In the genomic region with DNA sequence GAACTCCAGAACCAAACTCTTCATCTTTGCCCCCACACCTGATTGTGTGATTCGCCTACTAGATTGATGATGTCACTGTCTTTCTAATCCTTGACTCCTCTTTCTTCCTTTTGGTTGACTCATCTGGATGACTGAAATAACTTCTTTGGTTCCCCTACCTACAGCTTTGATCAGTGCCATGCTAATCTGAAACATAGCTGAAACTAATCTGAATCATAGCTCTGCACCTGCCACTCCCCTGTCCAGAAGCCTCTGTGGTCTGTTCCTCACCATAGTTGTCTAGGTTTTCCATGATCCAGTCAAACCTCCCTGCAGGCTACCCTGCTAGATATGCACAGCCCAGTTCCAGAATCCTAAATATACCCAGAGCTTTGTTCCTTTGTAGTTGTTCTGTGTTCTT, we compare ENCODE assay signal across 15 cellular contexts. TPM values are rescaled to one million over a fixed set of nuclear protein-coding genes. Genes with fewer than 3 reads are reported as not detected.
A peak's percentile ranks its signal among the peaks of the same experiment; 100 is the strongest.
DNase-seq lines count a peak whose midpoint lies in the region; ATAC-seq and TF ChIP-seq lines count a peak whose summit lies in the region.
"Had no signal": no experiment of that assay in that cellular context is flagged by ENCODE, and none has a peak within 500 bp of the region (broad histone marks: within the 10 kb centered on the region; RNA-seq: fewer than 3 reads in every experiment).

No MANE protein-coding gene starts in this region.

- peaks cover 5% of the 10 kb centered on the region for H3K9me3 Mint-ChIP-seq in activated B cell treated with CpG ODN at 0.5 μM for 24 hours
- peaks cover 7% of the 10 kb centered on the region for H3K9me3 Mint-ChIP-seq in stimulated activated effector memory CD8-positive, alpha-beta T cell treated with anti-CD3 and anti-CD28 coated beads, Interleukin-12 subunit alpha, Interleukin-12 subunit beta, amount 100 ng/mL, for 72 hours

- peak; percentile 68 for DNase-seq in activated effector memory CD4-positive, alpha-beta T cell treated with anti-CD3 and anti-CD28 coated beads, Interleukin-2, amount 50 U/mL, for 16 hours
- DNase-seq in activated effector memory CD4-positive, alpha-beta T cell treated with Interleukin-2 at 50 U/mL for 16 hours = no peak
- DNase-seq in activated B cell treated with CpG ODN at 0.5 μM for 24 hours = no peak
- DNase-seq in glomerular visceral epithelial cell (ENCODE audit: extremely low spot score) = peak; percentile 70
- DNase-seq in stimulated activated effector memory CD8-positive, alpha-beta T cell treated with anti-CD3 and anti-CD28 coated beads, Interleukin-12 subunit alpha, Interleukin-12 subunit beta, amount 100 ng/mL, for 72 hours (ENCODE audit: low spot score in 2 of 2) = no peak
- no peak for DNase-seq in upper lobe of right lung
- DNase-seq in DMS 273 treated with DMSO at 0.1 percent for 48 hours (lab: John Stamatoyannopoulos, UW) = no peak
- DNase-seq: BE2C, foreskin melanocyte, left ventricle myocardium inferior, MM.1S, NCI-H510A had no signal

- H3K27me3 Mint-ChIP-seq in activated B cell treated with CpG ODN at 0.5 μM for 24 hours = peaks cover 4% of the 10 kb centered on the region

- POLR2A ChIA-PET in activated B cell treated with CpG ODN at 0.5 μM for 24 hours (lab: Charles Lee) = no interaction called here

- CTCF ChIA-PET in activated B cell treated with CpG ODN at 0.5 μM for 24 hours (lab: Charles Lee) = interaction anchor here (1.3 kb wide), 1 partner anchor 12 kb away, joined by 4 read pairs; no protein-coding TSS in a partner anchor

- no peak overlapping the region for H3K4me3 Mint-ChIP-seq in activated B cell treated with CpG ODN at 0.5 μM for 24 hours
- no peak overlapping the region for H3K4me3 Mint-ChIP-seq in stimulated activated effector memory CD8-positive, alpha-beta T cell treated with anti-CD3 and anti-CD28 coated beads, Interleukin-12 subunit alpha, Interleukin-12 subunit beta, amount 100 ng/mL, for 72 hours

- ATAC-seq in activated B cell treated with CpG ODN at 0.5 μM for 24 hours (ENCODE audit: low read depth) = peak; percentile 28
- peak; percentile 97 for ATAC-seq in stimulated activated effector memory CD8-positive, alpha-beta T cell treated with anti-CD3 and anti-CD28 coated beads, Interleukin-12 subunit alpha, Interleukin-12 subunit beta, amount 100 ng/mL, for 72 hours
- no peak for ATAC-seq in upper lobe of right lung
- no peak for ATAC-seq in HG03280 (IDR thresholded peaks at IDR 0.05; ENCODE audit: unreplicated experiment)

- H3K27ac Mint-ChIP-seq in activated B cell treated with CpG ODN at 0.5 μM for 24 hours = no peak overlapping the region
- H3K27ac Mint-ChIP-seq in stimulated activated effector memory CD8-positive, alpha-beta T cell treated with anti-CD3 and anti-CD28 coated beads, Interleukin-12 subunit alpha, Interleukin-12 subunit beta, amount 100 ng/mL, for 72 hours = no peak overlapping the region

- TF ChIP-seq CTCF in activated B cell treated with CpG ODN at 0.5 μM for 24 hours (IDR thresholded peaks at IDR 0.05) (no peak), upper lobe of right lung (IDR thresholded peaks at IDR 0.05) (no peak)

- no peak overlapping the region for H3K27ac ChIP-seq in upper lobe of right lung
- H3K27ac ChIP-seq: coronary artery, left ventricle myocardium inferior had no signal

- H3K4me1 Mint-ChIP-seq in activated B cell treated with CpG ODN at 0.5 μM for 24 hours = no peaks in the 10 kb centered on the region
- peaks cover 9% of the 10 kb centered on the region for H3K4me1 Mint-ChIP-seq in stimulated activated effector memory CD8-positive, alpha-beta T cell treated with anti-CD3 and anti-CD28 coated beads, Interleukin-12 subunit alpha, Interleukin-12 subunit beta, amount 100 ng/mL, for 72 hours

- H3K4me3 ChIP-seq in upper lobe of right lung = no peak overlapping the region
- H3K4me3 ChIP-seq: coronary artery, HAP-1, left ventricle myocardium inferior had no signal

- intact Hi-C loops in activated B cell treated with CpG ODN at 0.5 μM for 24 hours (cut with micrococcal nuclease) (no loop called here), upper lobe of right lung (cut with DNase I) (no loop called here)

- H3K36me3 Mint-ChIP-seq in activated B cell treated with CpG ODN at 0.5 μM for 24 hours (ENCODE audit: low read depth) = no peaks in the 10 kb centered on the region
- no peaks in the 10 kb centered on the region for H3K36me3 Mint-ChIP-seq in stimulated activated effector memory CD8-positive, alpha-beta T cell treated with anti-CD3 and anti-CD28 coated beads, Interleukin-12 subunit alpha, Interleukin-12 subunit beta, amount 100 ng/mL, for 72 hours

- H3K4me1 ChIP-seq in upper lobe of right lung = no peaks in the 10 kb centered on the region
- H3K4me1 ChIP-seq: BE2C, HAP-1, left ventricle myocardium inferior had no signal

- no peaks in the 10 kb centered on the region for H3K27me3 ChIP-seq in upper lobe of right lung
- H3K27me3 ChIP-seq: BE2C had no signal

- H3K36me3 ChIP-seq in upper lobe of right lung = no peaks in the 10 kb centered on the region
- H3K36me3 ChIP-seq: BE2C, HAP-1, left ventricle myocardium inferior had no signal

- H3K9me3 ChIP-seq in upper lobe of right lung = no peaks in the 10 kb centered on the region
- H3K9me3 ChIP-seq: BE2C, HAP-1, left ventricle myocardium inferior had no signal

RNA-seq across cellular contexts. Expression of gene ZNF365, which starts 51.9 kb away (rescaled TPM):
- total RNA-seq in activated B cell treated with CpG ODN at 0.5 μM for 24 hours (not detected in 2 replicates), upper lobe of right lung (1.3 TPM)

Comparison
In these comparisons a context has a peak if more than half of its experiments do, and no peak if none do; other contexts are left out.
1. DNase-seq: peak in activated effector memory CD4-positive, alpha-beta T cell treated with anti-CD3 and anti-CD28 coated beads, Interleukin-2, amount 50 U/mL, for 16 hours (single experiment) and glomerular visceral epithelial cell (single experiment); none in activated effector memory CD4-positive, alpha-beta T cell treated with Interleukin-2 at 50 U/mL for 16 hours (single experiment), activated B cell treated with CpG ODN at 0.5 μM for 24 hours (single experiment), stimulated activated effector memory CD8-positive, alpha-beta T cell treated with anti-CD3 and anti-CD28 coated beads, Interleukin-12 subunit alpha, Interleukin-12 subunit beta, amount 100 ng/mL, for 72 hours (0 of 2), upper lobe of right lung (single experiment) and DMS 273 treated with DMSO at 0.1 percent for 48 hours (single experiment).
2. ATAC-seq: peak in activated B cell treated with CpG ODN at 0.5 μM for 24 hours (single experiment) and stimulated activated effector memory CD8-positive, alpha-beta T cell treated with anti-CD3 and anti-CD28 coated beads, Interleukin-12 subunit alpha, Interleukin-12 subunit beta, amount 100 ng/mL, for 72 hours (single experiment); none in upper lobe of right lung (single experiment) and HG03280 (single experiment).